Comparison of ENCODE assay signal across 9 cellular contexts in the genomic region with DNA sequence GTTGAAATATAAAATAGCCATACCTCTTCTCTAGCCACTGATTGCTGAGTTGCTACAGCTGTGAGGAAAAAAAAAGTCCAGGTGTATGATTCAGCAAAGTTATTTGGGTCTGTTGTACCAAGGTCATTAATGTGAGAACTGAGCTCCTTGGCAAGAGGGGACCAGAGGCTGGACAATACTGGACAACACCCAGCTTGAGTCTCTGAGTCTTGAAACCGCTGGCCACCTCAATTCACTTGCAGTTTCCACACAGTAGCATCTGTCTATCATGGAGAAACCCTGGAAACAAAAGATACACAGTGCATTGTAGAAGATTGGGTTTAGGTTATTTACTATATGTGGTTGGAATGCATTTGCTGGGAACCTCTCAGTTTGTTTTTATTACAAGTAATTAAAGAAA.
A peak's percentile ranks its signal among the peaks of the same experiment; 100 is the strongest.
DNase-seq lines count a peak whose midpoint lies in the region; ATAC-seq and TF ChIP-seq lines count a peak whose summit lies in the region.
"Had no signal": no experiment of that assay in that cellular context is flagged by ENCODE, and none has a peak within 500 bp of the region (broad histone marks: within the 10 kb centered on the region; RNA-seq: fewer than 3 reads in every experiment).

No MANE protein-coding gene starts in this region.

- no peaks in the 10 kb centered on the region for H3K9me3 ChIP-seq in SK-N-SH
- no peaks in the 10 kb centered on the region for H3K9me3 ChIP-seq in smooth muscle cell (replicated peaks; ENCODE audit: low read depth)
- H3K9me3 ChIP-seq: esophagus muscularis mucosa had no signal

- no peaks in the 10 kb centered on the region for H3K9me2 ChIP-seq in SK-N-SH

- TF ChIP-seq CTCF in SK-N-SH (IDR thresholded peaks at IDR 0.05) (no peak), fibroblast of villous mesenchyme (IDR thresholded peaks at IDR 0.05; ENCODE audit: insufficient read depth, low read depth, low read length) (no peak), smooth muscle cell (IDR thresholded peaks at IDR 0.05; ENCODE audit: borderline replicate concordance, insufficient read depth, poor library complexity, severe bottlenecking) (no peak)

- H3K4me1 ChIP-seq in SK-N-SH (ENCODE audit: control insufficient read depth in 1 of 2, insufficient read depth in 2 of 2, low read depth in 1 of 2, low read length in 1 of 2) (peaks cover 18 to 40% of the 10 kb centered on the region in 2 experiments), smooth muscle cell (ENCODE audit: low read depth) (peaks cover 32% of the 10 kb centered on the region)

- no peak for TF ChIP-seq EP300 in SK-N-SH (IDR thresholded peaks at IDR 0.05; ENCODE audit: borderline replicate concordance in 1 of 2, low read depth in 1 of 2, low read length in 1 of 2)

- H3K9ac ChIP-seq in SK-N-SH: peak overlapping the region; percentile 21; the same call in 1 of the 2 replicates
- peak overlapping the region; percentile 71 for H3K9ac ChIP-seq in smooth muscle cell (ENCODE audit: low read depth)

- peaks cover 23% of the 10 kb centered on the region for H3F3A ChIP-seq in SK-N-SH (replicated peaks; ENCODE audit: insufficient read depth)
- H3F3A ChIP-seq in smooth muscle cell (ENCODE audit: low read depth): peaks cover 11% of the 10 kb centered on the region

- H4K20me1 ChIP-seq in SK-N-SH (ENCODE audit: insufficient read depth): peaks cover 10% of the 10 kb centered on the region; the same call in 1 of the 2 replicates
- H4K20me1 ChIP-seq in smooth muscle cell (ENCODE audit: low read depth): peaks cover 5% of the 10 kb centered on the region

- no peaks in the 10 kb centered on the region for H3K36me3 ChIP-seq in SK-N-SH (replicated peaks in 1 of 2; ENCODE audit: control insufficient read depth in 1 of 2, insufficient read depth in 2 of 2, low read length in 1 of 2)
- no peaks in the 10 kb centered on the region for H3K36me3 ChIP-seq in smooth muscle cell (ENCODE audit: low read depth)
- H3K36me3 ChIP-seq: esophagus muscularis mucosa had no signal

- no peak for TF ChIP-seq RAD21 in SK-N-SH (IDR thresholded peaks at IDR 0.05; ENCODE audit: low read length)

- H3K4me3 ChIP-seq in SK-N-SH (ENCODE audit: low read depth in 2 of 2, low read length in 1 of 2) (peak overlapping the region in 1 of 2 experiments; percentile 29; a peak in 1 of 4 replicates), fibroblast of villous mesenchyme (ENCODE audit: low read depth, low read length) (no peak overlapping the region), smooth muscle cell (no peak overlapping the region)
- H3K4me3 ChIP-seq: esophagus muscularis mucosa had no signal

- no peaks in the 10 kb centered on the region for H3K27me3 ChIP-seq in SK-N-SH (ENCODE audit: insufficient read depth)
- H3K27me3 ChIP-seq in smooth muscle cell (ENCODE audit: low read depth): no peaks in the 10 kb centered on the region
- H3K27me3 ChIP-seq: esophagus muscularis mucosa had no signal

- H3K4me2 ChIP-seq in SK-N-SH (peak overlapping the region; percentile 72), smooth muscle cell (peak overlapping the region; percentile 72)

- CTCF ChIA-PET in SK-N-SH (lab: Yijun Ruan, JAX): interaction anchor here (1.5 kb wide), 1 partner anchor 16 kb away, joined by 3 read pairs; no protein-coding TSS in a partner anchor

- ATAC-seq in GM21737 (IDR thresholded peaks at IDR 0.05; ENCODE audit: unreplicated experiment): no peak

- H3K79me2 ChIP-seq in SK-N-SH (ENCODE audit: insufficient read depth) (peaks cover 76% of the 10 kb centered on the region), smooth muscle cell (ENCODE audit: low read depth) (peaks cover 48% of the 10 kb centered on the region)

- H3K27ac ChIP-seq in SK-N-SH (ENCODE audit: low read depth in 2 of 2, low read length in 1 of 2) (peak overlapping the region; percentile 90 to 96; a peak in 3 of 4 replicates), smooth muscle cell (ENCODE audit: low read depth) (peak overlapping the region; percentile 97)
- H3K27ac ChIP-seq: esophagus muscularis mucosa had no signal

- DNase-seq in SIG-M5 treated with dmso at 0.1 percent for 504 hours (lab: John Stamatoyannopoulos, UW; ENCODE audit: unreplicated experiment): peak; percentile 60
- no peak for DNase-seq in SIG-M5 (lab: John Stamatoyannopoulos, UW)
- DNase-seq in SK-N-SH: no peak
- peak; percentile 17 for DNase-seq in fibroblast of villous mesenchyme (ENCODE audit: low read depth)
- no peak for DNase-seq in smooth muscle cell (lab: John Stamatoyannopoulos, UW; ENCODE audit: unreplicated experiment)
- DNase-seq in stimulated activated CD8-positive, alpha-beta memory T cell treated with anti-CD3 and anti-CD28 coated beads, Interleukin-4, amount 100 ng/mL, for 48 hours: no peak
- DNase-seq in OCI-M1 (lab: John Stamatoyannopoulos, UW): no peak

- WGBS in SK-N-SH (ENCODE audit: low lambda C conversion rate): 75% methylated on average over 1 of the region's 1 CpG
- WGBS in smooth muscle cell (ENCODE audit: low lambda C conversion rate): 65% methylated on average over 1 of the region's 1 CpG

- POLR2A ChIA-PET in SK-N-SH (lab: Yijun Ruan, JAX): no interaction called here

- H2AFZ ChIP-seq in SK-N-SH (ENCODE audit: low read depth): no peak overlapping the region
- H2AFZ ChIP-seq in smooth muscle cell (ENCODE audit: low read depth): no peak overlapping the region

TF ChIP-seq in SK-N-SH, 30 proteins besides CTCF, POLR2A, EP300 and RAD21:
- TF ChIP-seq POLR2AphosphoS5 (IDR thresholded peaks at IDR 0.05; ENCODE audit: low read depth, low read length) (no peak), SMC3 (IDR thresholded peaks at IDR 0.05; ENCODE audit: low read depth, low read length) (no peak), GATA2 (CRISPR knock-in tag; IDR thresholded peaks at IDR 0.05) (no peak), YY1 (IDR thresholded peaks at IDR 0.05; ENCODE audit: low read depth) (no peak), FOXM1 (IDR thresholded peaks at IDR 0.05; ENCODE audit: low read depth) (no peak)
- TF ChIP-seq, protein P1, sequence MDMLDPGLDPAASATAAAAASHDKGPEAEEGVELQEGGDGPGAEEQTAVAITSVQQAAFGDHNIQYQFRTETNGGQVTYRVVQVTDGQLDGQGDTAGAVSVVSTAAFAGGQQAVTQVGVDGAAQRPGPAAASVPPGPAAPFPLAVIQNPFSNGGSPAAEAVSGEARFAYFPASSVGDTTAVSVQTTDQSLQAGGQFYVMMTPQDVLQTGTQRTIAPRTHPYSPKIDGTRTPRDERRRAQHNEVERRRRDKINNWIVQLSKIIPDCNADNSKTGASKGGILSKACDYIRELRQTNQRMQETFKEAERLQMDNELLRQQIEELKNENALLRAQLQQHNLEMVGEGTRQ (IDR thresholded peaks at IDR 0.05; ENCODE audit: borderline replicate concordance, low read depth, low read length): no peak
- TF ChIP-seq, protein P2, sequence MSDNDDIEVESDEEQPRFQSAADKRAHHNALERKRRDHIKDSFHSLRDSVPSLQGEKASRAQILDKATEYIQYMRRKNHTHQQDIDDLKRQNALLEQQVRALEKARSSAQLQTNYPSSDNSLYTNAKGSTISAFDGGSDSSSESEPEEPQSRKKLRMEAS (IDR thresholded peaks at IDR 0.05; ENCODE audit: low read depth): no peak
TF ChIP-seq in SK-N-SH: peak in this region for 0.

Comparison
In these comparisons a context has a peak if more than half of its experiments do, and no peak if none do; other contexts are left out.
1. DNase-seq: peak in SIG-M5 treated with dmso at 0.1 percent for 504 hours (single experiment) and fibroblast of villous mesenchyme (single experiment); none in SIG-M5 (single experiment), SK-N-SH (single experiment), smooth muscle cell (single experiment), stimulated activated CD8-positive, alpha-beta memory T cell treated with anti-CD3 and anti-CD28 coated beads, Interleukin-4, amount 100 ng/mL, for 48 hours (single experiment) and OCI-M1 (single experiment).